10 cellular contexts compared by ENCODE assay signal in the genomic region with DNA sequence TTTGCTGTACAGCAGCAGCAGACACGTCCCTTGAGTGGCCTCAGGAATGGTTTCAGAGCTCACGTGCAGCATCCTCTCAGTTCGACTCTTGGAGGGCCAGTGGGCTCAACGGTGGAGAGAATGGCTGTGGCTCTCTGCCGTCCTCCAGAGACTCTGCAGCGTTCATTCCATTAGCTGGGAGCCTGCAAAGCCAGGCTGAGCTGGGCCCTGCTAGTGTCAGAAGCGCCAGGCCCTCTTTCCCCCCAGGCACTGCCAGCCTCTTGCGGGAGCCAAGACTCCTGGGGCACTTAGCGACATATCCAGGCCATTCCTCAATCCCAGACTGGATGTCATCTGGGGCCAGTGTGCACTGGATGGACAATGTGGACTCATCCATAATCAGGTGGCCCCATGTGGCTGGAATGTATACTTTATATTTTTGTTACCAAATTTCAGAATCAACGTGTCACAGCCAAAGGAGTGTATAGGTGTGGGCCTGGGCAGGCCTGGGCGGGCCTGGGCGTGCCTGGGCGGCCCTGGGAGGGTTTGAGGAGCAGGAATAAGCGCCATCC.
DNase-seq lines count a peak whose midpoint lies in the region; TF ChIP-seq lines count a peak whose summit lies in the region.
"Had no signal": no experiment of that assay in that cellular context is flagged by ENCODE, and none has a peak within 500 bp of the region (broad histone marks: within the 10 kb centered on the region; RNA-seq: fewer than 3 reads in every experiment).

No MANE protein-coding gene starts in this region.

- peak overlapping the region; percentile 60 for H3K27ac ChIP-seq in ACC112 (ENCODE audit: low read depth, low read length)

- H2AFZ ChIP-seq in ACC112 (ENCODE audit: low read length, unreplicated experiment): no peak overlapping the region

- H3K27me3 Mint-ChIP-seq in immature natural killer cell (ENCODE audit: low read depth in 3 of 3): peaks cover 0 to 2% (median 0%) of the 10 kb centered on the region in 3 donors
- H3K27me3 Mint-ChIP-seq: activated naive CD8-positive, alpha-beta T cell treated with anti-CD3 and anti-CD28 coated beads, Interleukin-2, amount 50 U/mL, for 24 hours; B cell had no signal

- no peaks in the 10 kb centered on the region for H3K79me2 ChIP-seq in ACC112 (ENCODE audit: control insufficient read depth, insufficient read depth, low read length, unreplicated experiment)

- peaks cover 27% of the 10 kb centered on the region for H3K4me1 ChIP-seq in ACC112 (ENCODE audit: control insufficient read depth, insufficient read depth, low read length, unreplicated experiment)

- peaks cover 0 to 7% (median 4%) of the 10 kb centered on the region in 3 donors for H3K36me3 Mint-ChIP-seq in immature natural killer cell

- TF ChIP-seq CTCF in HFF-Myc (IDR thresholded peaks at IDR 0.05; ENCODE audit: low read depth, low read length, missing control alignments): peak; percentile 4

- H3K27ac Mint-ChIP-seq in immature natural killer cell: no peak overlapping the region
- H3K27ac Mint-ChIP-seq: activated naive CD8-positive, alpha-beta T cell treated with anti-CD3 and anti-CD28 coated beads, Interleukin-2, amount 50 U/mL, for 24 hours; B cell had no signal

- peaks cover 19 to 21% of the 10 kb centered on the region in 2 donors for H3K4me1 Mint-ChIP-seq in immature natural killer cell
- H3K4me1 Mint-ChIP-seq: B cell had no signal

- no peak for DNase-seq in HFF-Myc (ENCODE audit: extremely low read depth, low read depth)
- peak; percentile 21 for DNase-seq in SW480 (ENCODE audit: low spot score)
- DNase-seq in islet precursor cell: peak; percentile 70
- no peak for DNase-seq in AG20443 (ENCODE audit: low spot score)
- DNase-seq in hepatic stellate cell (ENCODE audit: low spot score): no peak
- no peak for DNase-seq in DMS153 (lab: John Stamatoyannopoulos, UW)
- no peak for DNase-seq in immature natural killer cell
- DNase-seq: activated naive CD8-positive, alpha-beta T cell treated with anti-CD3 and anti-CD28 coated beads, Interleukin-2, amount 50 U/mL, for 24 hours had no signal

- H3K4me3 Mint-ChIP-seq in immature natural killer cell: no peak overlapping the region
- H3K4me3 Mint-ChIP-seq: activated naive CD8-positive, alpha-beta T cell treated with anti-CD3 and anti-CD28 coated beads, Interleukin-2, amount 50 U/mL, for 24 hours; B cell had no signal

- no peaks in the 10 kb centered on the region for H3K9me3 Mint-ChIP-seq in immature natural killer cell
- H3K9me3 Mint-ChIP-seq: activated naive CD8-positive, alpha-beta T cell treated with anti-CD3 and anti-CD28 coated beads, Interleukin-2, amount 50 U/mL, for 24 hours had no signal

- no peaks in the 10 kb centered on the region for H3K36me3 ChIP-seq in ACC112 (ENCODE audit: insufficient read depth, low read length)

- H3K4me3 ChIP-seq in ACC112 (ENCODE audit: low read depth, low read length): no peak overlapping the region
- no peak overlapping the region for H3K4me3 ChIP-seq in HFF-Myc (replicated peaks; ENCODE audit: low read depth, low read length)

- H3K27me3 ChIP-seq in ACC112 (ENCODE audit: insufficient read depth, low read length): no peaks in the 10 kb centered on the region

Comparison
In these comparisons a context has a peak if more than half of its experiments do, and no peak if none do; other contexts are left out.
1. DNase-seq: peak in SW480 (single experiment) and islet precursor cell (single experiment); none in HFF-Myc (single experiment), AG20443 (single experiment), hepatic stellate cell (single experiment), DMS153 (single experiment) and immature natural killer cell (0 of 3).